28 cellular contexts compared by ENCODE assay signal in genomic region chr1:245690153-245690552, GRCh38.
DNase-seq lines count a peak whose midpoint lies in the region; ATAC-seq and TF ChIP-seq lines count a peak whose summit lies in the region.
"Had no signal": no experiment of that assay in that cellular context is flagged by ENCODE, and none has a peak within 500 bp of the region (broad histone marks: within the 10 kb centered on the region; RNA-seq: fewer than 3 reads in every experiment).

No MANE protein-coding gene starts in this region.

- no peak overlapping the region for H2AFZ ChIP-seq in osteoblast (ENCODE audit: low read length)

- no peaks in the 10 kb centered on the region for H3K79me2 ChIP-seq in osteoblast (ENCODE audit: insufficient read depth, low read length)

- no peak overlapping the region for H3K4me2 ChIP-seq in osteoblast (ENCODE audit: insufficient read depth, low read length)
- H3K4me2 ChIP-seq: KMS-11 had no signal

- no peaks in the 10 kb centered on the region for H3K36me3 Mint-ChIP-seq in activated T-cell treated with anti-CD3 and anti-CD28 coated beads, Interleukin-2, amount 50 U/mL, for 4 hours (ENCODE audit: insufficient read depth)
- H3K36me3 Mint-ChIP-seq: CD4-positive, CD25-positive, alpha-beta regulatory T cell; naive thymus-derived CD8-positive, alpha-beta T cell had no signal

- no peaks in the 10 kb centered on the region for H3K9me3 Mint-ChIP-seq in activated T-cell treated with anti-CD3 and anti-CD28 coated beads, Interleukin-2, amount 50 U/mL, for 4 hours
- H3K9me3 Mint-ChIP-seq: activated CD4-positive, alpha-beta T cell treated with anti-CD3 and anti-CD28 coated beads, Interleukin-2, amount 10 ng/mL, durations not matched to agents 7 days and 5 days; T-helper 2 cell treated with Interferon-gamma antibody and Interleukin-4, amounts not matched to agents 5 μg/mL and 100 μg/mL, for 36 hours had no signal

- DNase-seq in Kasumi-1 (lab: John Stamatoyannopoulos, UW), result peak; percentile 84 to 92
- peak; percentile 49 for DNase-seq in SKM-1 treated with dmso at 0.1 percent for 144 hours (lab: John Stamatoyannopoulos, UW; ENCODE audit: unreplicated experiment)
- DNase-seq in fibroblast of mammary gland (ENCODE audit: low read depth), result peak; percentile 5
- DNase-seq in spleen, result peak; percentile 54
- DNase-seq in NCI-H446 (lab: John Stamatoyannopoulos, UW), result no peak
- no peak for DNase-seq in activated T-cell treated with anti-CD3 and anti-CD28 coated beads, Interleukin-2, amount 50 U/mL, for 4 hours
- DNase-seq in osteoblast (ENCODE audit: insufficient read length, low spot score, missing footprints), result no peak
- DNase-seq: activated CD4-positive, alpha-beta T cell treated with anti-CD3 and anti-CD28 coated beads, Interleukin-2, amount 10 ng/mL, durations not matched to agents 7 days and 5 days; activated naive CD4-positive, alpha-beta T cell treated with anti-CD3 and anti-CD28 coated beads, Interleukin-2, amount 50 U/mL, for 16 hours; CD4-positive, CD25-positive, alpha-beta regulatory T cell; effector CD4-positive, alpha-beta T cell; EL; heart left ventricle; left cardiac atrium; mesenchymal stem cell; naive thymus-derived CD8-positive, alpha-beta T cell; NCI-H1048; NCI-H187 treated with DMSO at 0.1 percent for 48 hours; NCI-H526 treated with DMSO at 0.1 percent for 48 hours; RPMI8226; stimulated activated CD4-positive, alpha-beta T cell treated with anti-CD3 and anti-CD28 coated beads, Interleukin-12 subunit alpha, Interleukin-12 subunit beta, amount 100 ng/mL, for 4 hours; stimulated activated CD4-positive, alpha-beta T cell treated with anti-CD3 and anti-CD28 coated beads, Interleukin-4, amount 100 ng/mL, for 4 hours; stimulated activated naive CD4-positive, alpha-beta T cell; WERI-Rb-1 had no signal

- H3K4me3 Mint-ChIP-seq in activated T-cell treated with anti-CD3 and anti-CD28 coated beads, Interleukin-2, amount 50 U/mL, for 4 hours, result no peak overlapping the region
- H3K4me3 Mint-ChIP-seq: activated CD4-positive, alpha-beta T cell treated with anti-CD3 and anti-CD28 coated beads, Interleukin-2, amount 10 ng/mL, durations not matched to agents 7 days and 5 days; CD4-positive, CD25-positive, alpha-beta regulatory T cell; naive thymus-derived CD8-positive, alpha-beta T cell; T-helper 2 cell treated with Interferon-gamma antibody and Interleukin-4, amounts not matched to agents 5 μg/mL and 100 μg/mL, for 36 hours had no signal

- peaks cover 0 to 30% (median 0%) of the 10 kb centered on the region in 7 donors for H3K27me3 ChIP-seq in spleen (replicated peaks in 1 of 7)
- no peaks in the 10 kb centered on the region for H3K27me3 ChIP-seq in osteoblast (ENCODE audit: insufficient read depth, low read length)

- no peak overlapping the region for H3K27ac ChIP-seq in spleen
- no peak overlapping the region for H3K27ac ChIP-seq in osteoblast (ENCODE audit: low read depth, low read length)
- H3K27ac ChIP-seq: epithelial cell of prostate, heart left ventricle, KMS-11, SK-N-MC, WERI-Rb-1 had no signal

- WGBS in spleen, 5 donors, result 36 to 65% (median 43%) methylated on average over 8 of the region's 8 CpGs

- ATAC-seq in activated T-cell treated with anti-CD3 and anti-CD28 coated beads, Interleukin-2, amount 50 U/mL, for 4 hours, result no peak
- ATAC-seq: naive thymus-derived CD8-positive, alpha-beta T cell had no signal

- TF ChIP-seq CTCF in fibroblast of mammary gland (conservative IDR thresholded peaks at IDR 0.05; ENCODE audit: control insufficient read depth, insufficient read depth, low read depth, low read length) (no peak), spleen (IDR thresholded peaks at IDR 0.05 in 8 of 11, conservative IDR thresholded peaks at IDR 0.05 in 3 of 11) (no peak), osteoblast (IDR thresholded peaks at IDR 0.05; ENCODE audit: extremely low read depth, low read depth, low read length) (no peak)

- H3K9me3 ChIP-seq in spleen (no peaks in the 10 kb centered on the region), osteoblast (ENCODE audit: low read depth, low read length) (no peaks in the 10 kb centered on the region)
- H3K9me3 ChIP-seq: heart left ventricle had no signal

- H4K20me1 ChIP-seq in osteoblast (ENCODE audit: insufficient read depth, low read length), result no peaks in the 10 kb centered on the region

- intact Hi-C loops in spleen (cut with DNase I; ENCODE audit: low total_unique reads), result no loop called here

- no peak for TF ChIP-seq POLR2A in spleen (IDR thresholded peaks at IDR 0.05)

- no peaks in the 10 kb centered on the region for H3K4me1 Mint-ChIP-seq in activated T-cell treated with anti-CD3 and anti-CD28 coated beads, Interleukin-2, amount 50 U/mL, for 4 hours (ENCODE audit: low read depth)
- H3K4me1 Mint-ChIP-seq: activated CD4-positive, alpha-beta T cell treated with anti-CD3 and anti-CD28 coated beads, Interleukin-2, amount 10 ng/mL, durations not matched to agents 7 days and 5 days had no signal

- H3K36me3 ChIP-seq in spleen, result no peaks in the 10 kb centered on the region
- H3K36me3 ChIP-seq in osteoblast (ENCODE audit: insufficient read depth, low read length), result no peaks in the 10 kb centered on the region
- H3K36me3 ChIP-seq: heart left ventricle, WERI-Rb-1 had no signal

- no peak overlapping the region for H3K4me3 ChIP-seq in fibroblast of mammary gland (ENCODE audit: control insufficient read depth, low read depth, low read length)
- no peak overlapping the region for H3K4me3 ChIP-seq in spleen
- no peak overlapping the region for H3K4me3 ChIP-seq in osteoblast (ENCODE audit: insufficient read depth, low read length)
- H3K4me3 ChIP-seq: heart left ventricle, SK-N-MC had no signal

- H3K4me1 ChIP-seq in spleen (peaks cover 0 to 7% (median 0%) of the 10 kb centered on the region in 6 donors), osteoblast (ENCODE audit: insufficient read depth, low read length) (no peaks in the 10 kb centered on the region)
- H3K4me1 ChIP-seq: heart left ventricle had no signal

- H3K27me3 Mint-ChIP-seq in activated T-cell treated with anti-CD3 and anti-CD28 coated beads, Interleukin-2, amount 50 U/mL, for 4 hours (ENCODE audit: low read depth), result peaks cover 6% of the 10 kb centered on the region
- H3K27me3 Mint-ChIP-seq: activated CD4-positive, alpha-beta T cell treated with anti-CD3 and anti-CD28 coated beads, Interleukin-2, amount 10 ng/mL, durations not matched to agents 7 days and 5 days; CD4-positive, CD25-positive, alpha-beta regulatory T cell had no signal

Comparison
In these comparisons a context has a peak if more than half of its experiments do, and no peak if none do; other contexts are left out.
1. DNase-seq: peak in Kasumi-1 (2 of 2), SKM-1 treated with dmso at 0.1 percent for 144 hours (single experiment), fibroblast of mammary gland (single experiment) and spleen (single experiment); none in NCI-H446 (0 of 2), activated T-cell treated with anti-CD3 and anti-CD28 coated beads, Interleukin-2, amount 50 U/mL, for 4 hours (single experiment) and osteoblast (single experiment).